8 cellular contexts compared by ENCODE assay signal in genomic region chr10:28179490-28180099, GRCh38.
A peak's percentile ranks its signal among the peaks of the same experiment; 100 is the strongest.
DNase-seq lines count a peak whose midpoint lies in the region; ATAC-seq and TF ChIP-seq lines count a peak whose summit lies in the region.

No MANE protein-coding gene starts in this region.

- H3K27ac ChIP-seq in OCI-LY3 (ENCODE audit: low read length), result no peak overlapping the region

- no peak overlapping the region for H3K9ac ChIP-seq in OCI-LY3 (ENCODE audit: low read length)

- no peaks in the 10 kb centered on the region for H3K36me3 Mint-ChIP-seq in brain
- H3K36me3 Mint-ChIP-seq in immature natural killer cell, result peaks cover 0 to 3% (median 0%) of the 10 kb centered on the region in 3 donors

- H3K4me3 ChIP-seq in AG10803 (ENCODE audit: low read length), result no peak overlapping the region
- no peak overlapping the region for H3K4me3 ChIP-seq in OCI-LY3 (ENCODE audit: low read length)

- H3K36me3 ChIP-seq in OCI-LY3 (replicated peaks; ENCODE audit: low read depth, low read length), result no peaks in the 10 kb centered on the region

- H3K4me1 ChIP-seq in OCI-LY3 (ENCODE audit: low read length), result peaks cover 17% of the 10 kb centered on the region

- H4K20me1 ChIP-seq in OCI-LY3 (ENCODE audit: insufficient read depth, low read length), result no peaks in the 10 kb centered on the region

- H3K4me1 Mint-ChIP-seq in brain (peaks cover 16% of the 10 kb centered on the region), immature natural killer cell (peaks cover 21 to 29% of the 10 kb centered on the region in 2 donors)

- no peaks in the 10 kb centered on the region for H3K9me3 ChIP-seq in OCI-LY3 (ENCODE audit: insufficient read depth, low read length)

- H3K4me3 Mint-ChIP-seq in brain (no peak overlapping the region), immature natural killer cell (peak overlapping the region in 4 of 5 donors; percentile 24 to 73 (median 46))

- ATAC-seq in HG03103 (IDR thresholded peaks at IDR 0.05; ENCODE audit: low read depth, unreplicated experiment), result peak; percentile 75
- ATAC-seq in stimulated activated naive CD8-positive, alpha-beta T cell treated with anti-CD3 and anti-CD28 coated beads, Interleukin-15, Interleukin-2, amounts not matched to agents 100 U/mL and 50 U/mL, for 24 hours, result peak; percentile 65

- H3K27me3 Mint-ChIP-seq in brain, result peaks cover 13% of the 10 kb centered on the region
- no peaks in the 10 kb centered on the region for H3K27me3 Mint-ChIP-seq in immature natural killer cell (ENCODE audit: low read depth in 3 of 3)

- H3K27ac Mint-ChIP-seq in brain (no peak overlapping the region), immature natural killer cell (peak overlapping the region in 2 of 6 donors; percentile 27 to 84)

- POLR2A ChIA-PET in GM10248 (lab: Yijun Ruan, JAX), result no interaction called here

- H3K9me3 Mint-ChIP-seq in brain, result no peaks in the 10 kb centered on the region
- H3K9me3 Mint-ChIP-seq in immature natural killer cell, result no peaks in the 10 kb centered on the region

- no peak overlapping the region for H3K4me2 ChIP-seq in OCI-LY3 (ENCODE audit: low read length)

- H3K27me3 ChIP-seq in OCI-LY3 (ENCODE audit: low read depth, low read length), result no peaks in the 10 kb centered on the region

- DNase-seq in AG10803 (ENCODE audit: low read depth) (peak; percentile 73), GM10248 (ENCODE audit: extremely low spot score) (peak; percentile 42), immature natural killer cell (peak; percentile 35 to 50 (median 43)), 8988T (no peak)
- DNase-seq in stimulated activated naive CD8-positive, alpha-beta T cell treated with anti-CD3 and anti-CD28 coated beads, Interleukin-15, Interleukin-2, amounts not matched to agents 100 U/mL and 50 U/mL, for 24 hours, result peak; percentile 34

- CTCF ChIA-PET in GM10248 (lab: Yijun Ruan, JAX), result interaction anchor here (0.6 to 1.6 kb wide), 10 partner anchors 11 to 815 kb away, joined by 3 to 4 read pairs (median 3); no protein-coding TSS in a partner anchor

- H2AFZ ChIP-seq in OCI-LY3 (ENCODE audit: low read depth, low read length), result no peak overlapping the region

- TF ChIP-seq CTCF in AG10803 (conservative IDR thresholded peaks at IDR 0.05; ENCODE audit: low read length), result peak; percentile 77
- TF ChIP-seq CTCF in GM10248 (IDR thresholded peaks at IDR 0.05; ENCODE audit: control extremely low read depth, extremely low read depth, low read depth, missing control alignments), result peak; percentile 74
- peak; percentile 61 for TF ChIP-seq CTCF in OCI-LY3 (IDR thresholded peaks at IDR 0.05; ENCODE audit: low read depth, low read length)
- peak; percentile 90 to 94 for TF ChIP-seq CTCF in brain (conservative IDR thresholded peaks at IDR 0.05)

- H3K79me2 ChIP-seq in OCI-LY3 (ENCODE audit: low read length), result no peaks in the 10 kb centered on the region

Comparison
In these comparisons a context has a peak if more than half of its experiments do, and no peak if none do; other contexts are left out.
1. H3K4me3 Mint-ChIP-seq: peak in immature natural killer cell (4 of 5); none in brain (0 of 5).
2. Peak in every context shown above with its lines, with median percentiles within 50 percentile points of each other: CTCF ChIP-seq.